ENCODE assay signal across 11 cellular contexts in the genomic region with DNA sequence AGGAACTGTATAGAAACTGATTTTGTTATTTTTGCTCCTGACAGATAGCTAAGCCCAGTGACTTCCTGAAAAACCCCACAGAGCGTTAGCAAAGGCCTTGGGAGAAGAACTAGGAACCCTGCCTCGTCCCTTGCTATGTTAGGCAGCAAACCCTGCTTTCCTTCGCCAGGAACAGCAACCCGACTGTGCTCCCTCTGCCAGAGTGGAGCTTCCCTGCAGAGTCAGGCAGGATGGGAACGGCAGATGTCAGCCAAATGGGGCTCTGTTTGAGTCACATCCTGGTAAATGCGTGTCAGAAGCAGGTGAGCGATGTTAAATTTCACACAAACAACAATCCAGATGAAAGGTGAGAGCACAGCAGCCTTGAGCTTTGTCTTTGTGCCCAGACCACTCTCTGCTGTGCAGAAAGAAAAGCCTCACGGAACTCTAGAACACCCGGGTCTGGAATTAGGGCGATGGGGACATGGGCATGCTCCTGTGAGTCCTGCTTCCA.
DNase-seq lines count a peak whose midpoint lies in the region; ATAC-seq, FAIRE-seq and TF ChIP-seq lines count a peak whose summit lies in the region.
"Had no signal": no experiment of that assay in that cellular context is flagged by ENCODE, and none has a peak within 500 bp of the region (broad histone marks: within the 10 kb centered on the region; RNA-seq: fewer than 3 reads in every experiment).

No MANE protein-coding gene starts in this region.

- peaks cover 11% of the 10 kb centered on the region for H3K27me3 Mint-ChIP-seq in activated naive CD4-positive, alpha-beta T cell treated with anti-CD3 and anti-CD28 coated beads for 36 hours (ENCODE audit: low read depth)
- H3K27me3 Mint-ChIP-seq in naive thymus-derived CD8-positive, alpha-beta T cell, result peaks cover 0 to 10% (median 0%) of the 10 kb centered on the region in 5 donors
- H3K27me3 Mint-ChIP-seq: activated naive CD4-positive, alpha-beta T cell treated with anti-CD3 and anti-CD28 coated beads, Interleukin-2, amount 50 U/mL, for 24 hours had no signal

- intact Hi-C loops in activated naive CD4-positive, alpha-beta T cell treated with anti-CD3 and anti-CD28 coated beads for 36 hours (cut with micrococcal nuclease), result loop anchor here (5.0 kb wide), 1 partner anchor 198 kb away; no protein-coding TSS in a partner anchor

- peak; percentile 20 for DNase-seq in activated naive CD4-positive, alpha-beta T cell treated with anti-CD3 and anti-CD28 coated beads for 36 hours
- DNase-seq in activated naive CD4-positive, alpha-beta T cell treated with Interleukin-2 at 50 U/mL for 16 hours, result no peak
- DNase-seq in RCC 7860 (ENCODE audit: low spot score) (peak; percentile 46), fibroblast of the aortic adventitia (ENCODE audit: low read depth) (peak; percentile 64), urothelium cell line (ENCODE audit: low spot score) (peak; percentile 37), D721Med (ENCODE audit: insufficient read length, low spot score) (no peak), HUDEP-2 (lab: John Stamatoyannopoulos, UW; ENCODE audit: unreplicated experiment in 76 of 76) (no peak)
- no peak for DNase-seq in naive thymus-derived CD8-positive, alpha-beta T cell
- DNase-seq: NCI-H524 treated with DMSO at 0.1 percent for 48 hours had no signal

- no peak overlapping the region for H3K4me3 ChIP-seq in fibroblast of the aortic adventitia (ENCODE audit: low read depth, low read length)

- peaks cover 7% of the 10 kb centered on the region for H3K4me1 Mint-ChIP-seq in activated naive CD4-positive, alpha-beta T cell treated with anti-CD3 and anti-CD28 coated beads for 36 hours (ENCODE audit: low read depth)
- H3K4me1 Mint-ChIP-seq in naive thymus-derived CD8-positive, alpha-beta T cell, result no peaks in the 10 kb centered on the region
- H3K4me1 Mint-ChIP-seq: activated naive CD4-positive, alpha-beta T cell treated with anti-CD3 and anti-CD28 coated beads, Interleukin-2, amount 50 U/mL, for 24 hours; CD14-positive monocyte had no signal

- no peak for ATAC-seq in naive thymus-derived CD8-positive, alpha-beta T cell

- FAIRE-seq in RCC 7860 (lab: Jason Lieb, UNC) (no peak), urothelium cell line (lab: Jason Lieb, UNC) (no peak), D721Med (lab: Jason Lieb, UNC) (no peak)

- no peaks in the 10 kb centered on the region for H3K9me3 Mint-ChIP-seq in activated naive CD4-positive, alpha-beta T cell treated with anti-CD3 and anti-CD28 coated beads for 36 hours
- no peaks in the 10 kb centered on the region for H3K9me3 Mint-ChIP-seq in naive thymus-derived CD8-positive, alpha-beta T cell
- H3K9me3 Mint-ChIP-seq: activated naive CD4-positive, alpha-beta T cell treated with anti-CD3 and anti-CD28 coated beads, Interleukin-2, amount 50 U/mL, for 24 hours had no signal

- CTCF ChIA-PET in activated naive CD4-positive, alpha-beta T cell treated with anti-CD3 and anti-CD28 coated beads for 36 hours (lab: Charles Lee), result interaction anchor here (1.3 kb wide), 1 partner anchor 200 kb away, joined by 3 read pairs; no protein-coding TSS in a partner anchor

- no peak for TF ChIP-seq CTCF in fibroblast of the aortic adventitia (IDR thresholded peaks at IDR 0.05; ENCODE audit: insufficient read depth, low read length)
- no peak for TF ChIP-seq CTCF in D721Med (IDR thresholded peaks at IDR 0.05; ENCODE audit: insufficient read depth, missing control alignments)

- H3K27ac Mint-ChIP-seq in activated naive CD4-positive, alpha-beta T cell treated with anti-CD3 and anti-CD28 coated beads for 36 hours, result no peak overlapping the region
- H3K27ac Mint-ChIP-seq in naive thymus-derived CD8-positive, alpha-beta T cell, result no peak overlapping the region
- H3K27ac Mint-ChIP-seq: activated naive CD4-positive, alpha-beta T cell treated with anti-CD3 and anti-CD28 coated beads, Interleukin-2, amount 50 U/mL, for 24 hours; CD14-positive monocyte had no signal

- POLR2A ChIA-PET in naive thymus-derived CD8-positive, alpha-beta T cell (lab: Charles Lee), result no interaction called here

- H3K4me3 Mint-ChIP-seq in activated naive CD4-positive, alpha-beta T cell treated with anti-CD3 and anti-CD28 coated beads for 36 hours, result no peak overlapping the region
- H3K4me3 Mint-ChIP-seq in naive thymus-derived CD8-positive, alpha-beta T cell, result no peak overlapping the region
- H3K4me3 Mint-ChIP-seq: activated naive CD4-positive, alpha-beta T cell treated with anti-CD3 and anti-CD28 coated beads, Interleukin-2, amount 50 U/mL, for 24 hours; CD14-positive monocyte had no signal

- H3K36me3 Mint-ChIP-seq in activated naive CD4-positive, alpha-beta T cell treated with anti-CD3 and anti-CD28 coated beads for 36 hours (ENCODE audit: low read depth), result no peaks in the 10 kb centered on the region
- no peaks in the 10 kb centered on the region for H3K36me3 Mint-ChIP-seq in naive thymus-derived CD8-positive, alpha-beta T cell
- H3K36me3 Mint-ChIP-seq: activated naive CD4-positive, alpha-beta T cell treated with anti-CD3 and anti-CD28 coated beads, Interleukin-2, amount 50 U/mL, for 24 hours; CD14-positive monocyte had no signal

Comparison
In these comparisons a context has a peak if more than half of its experiments do, and no peak if none do; other contexts are left out.
1. DNase-seq: peak in activated naive CD4-positive, alpha-beta T cell treated with anti-CD3 and anti-CD28 coated beads for 36 hours (single experiment), RCC 7860 (single experiment), fibroblast of the aortic adventitia (single experiment) and urothelium cell line (single experiment); none in activated naive CD4-positive, alpha-beta T cell treated with Interleukin-2 at 50 U/mL for 16 hours (single experiment), D721Med (single experiment), HUDEP-2 (0 of 76) and naive thymus-derived CD8-positive, alpha-beta T cell (0 of 10).